ENCODE assay signal across 13 cellular contexts in genomic region chr2:24722141-24722790, GRCh38.
DNase-seq lines count a peak whose midpoint lies in the region; ATAC-seq and TF ChIP-seq lines count a peak whose summit lies in the region.
"Had no signal": no experiment of that assay in that cellular context is flagged by ENCODE, and none has a peak within 500 bp of the region (broad histone marks: within the 10 kb centered on the region; RNA-seq: fewer than 3 reads in every experiment).

No MANE protein-coding gene starts in this region.

- H3K27ac ChIP-seq in breast epithelium (peak overlapping the region; percentile 56 to 71), endodermal cell (ENCODE audit: low read depth, low read length) (no peak overlapping the region), urinary bladder (ENCODE audit: low read depth) (peak overlapping the region; percentile 50)
- H3K27ac ChIP-seq: 22Rv1, VCaP had no signal

- H3K9me3 ChIP-seq in breast epithelium (no peaks in the 10 kb centered on the region), endodermal cell (ENCODE audit: control insufficient read depth, low read length) (no peaks in the 10 kb centered on the region)
- H3K9me3 ChIP-seq: MG63 had no signal

- no peak overlapping the region for H3K4me3 ChIP-seq in breast epithelium
- H3K4me3 ChIP-seq in endodermal cell (ENCODE audit: low read length): no peak overlapping the region
- H3K4me3 ChIP-seq in urinary bladder (ENCODE audit: low read depth, low read length): no peak overlapping the region
- H3K4me3 ChIP-seq: MG63 had no signal

- H3K4me1 ChIP-seq in breast epithelium (no peaks in the 10 kb centered on the region), endodermal cell (ENCODE audit: control insufficient read depth, insufficient read depth, low read length) (no peaks in the 10 kb centered on the region), urinary bladder (ENCODE audit: insufficient read depth) (no peaks in the 10 kb centered on the region)

- 90 to 100% methylated on average over 1 to 3 of the region's 3 CpGs for WGBS in endodermal cell (ENCODE audit: insufficient coverage in 1 of 2, insufficient read length in 1 of 2), 2 experiments
- WGBS in urinary bladder: 82% methylated on average over 3 of the region's 3 CpGs

- H3K4me3 Mint-ChIP-seq in MCF 10A (ENCODE audit: unreplicated experiment) (no peak overlapping the region), endodermal cell (no peak overlapping the region), nephron (no peak overlapping the region)
- no peak overlapping the region for H3K4me3 Mint-ChIP-seq in activated CD8-positive, alpha-beta T cell treated with anti-CD3 and anti-CD28 coated beads, Interleukin-2, amount 10 ng/mL, durations not matched to agents 7 days and 5 days
- H3K4me3 Mint-ChIP-seq: CD8-positive, alpha-beta memory T cell had no signal

- H3K36me3 Mint-ChIP-seq in MCF 10A (ENCODE audit: insufficient read depth, unreplicated experiment) (peaks cover 15% of the 10 kb centered on the region), endodermal cell (ENCODE audit: low read depth) (peaks cover 14% of the 10 kb centered on the region), nephron (ENCODE audit: low read depth) (peaks cover 37% of the 10 kb centered on the region)
- peaks cover 3% of the 10 kb centered on the region for H3K36me3 Mint-ChIP-seq in activated CD8-positive, alpha-beta T cell treated with anti-CD3 and anti-CD28 coated beads, Interleukin-2, amount 10 ng/mL, durations not matched to agents 7 days and 5 days (ENCODE audit: low read depth)

- BruUV-seq in MCF 10A (replicated peaks; lab: Mats Ljungman, UMichigan): no TSS peak

- CTCF ChIA-PET in MCF 10A (lab: Yijun Ruan, JAX): interaction anchor here (0.6 to 2.6 kb wide), 2 partner anchors 313 to 780 kb away, joined by 3 to 6 read pairs; no protein-coding TSS in a partner anchor
- CTCF ChIA-PET in activated CD8-positive, alpha-beta T cell treated with anti-CD3 and anti-CD28 coated beads, Interleukin-2, amount 10 ng/mL, durations not matched to agents 7 days and 5 days (lab: Charles Lee): no interaction called here

- H3K27me3 Mint-ChIP-seq in MCF 10A (ENCODE audit: insufficient read depth, unreplicated experiment) (no peaks in the 10 kb centered on the region), endodermal cell (ENCODE audit: insufficient read depth) (no peaks in the 10 kb centered on the region), nephron (ENCODE audit: low read depth) (no peaks in the 10 kb centered on the region)
- H3K27me3 Mint-ChIP-seq in activated CD8-positive, alpha-beta T cell treated with anti-CD3 and anti-CD28 coated beads, Interleukin-2, amount 10 ng/mL, durations not matched to agents 7 days and 5 days (ENCODE audit: low read depth): no peaks in the 10 kb centered on the region
- H3K27me3 Mint-ChIP-seq: CD8-positive, alpha-beta memory T cell had no signal

- POLR2A ChIA-PET in MCF 10A (lab: Yijun Ruan, JAX): interaction anchor here (0.6 kb wide), 1 partner anchor 21 kb away, joined by 3 read pairs; no protein-coding TSS in a partner anchor
- POLR2A ChIA-PET in activated CD8-positive, alpha-beta T cell treated with anti-CD3 and anti-CD28 coated beads, Interleukin-2, amount 10 ng/mL, durations not matched to agents 7 days and 5 days (lab: Charles Lee): no interaction called here

- ATAC-seq in activated CD8-positive, alpha-beta T cell treated with anti-CD3 and anti-CD28 coated beads, Interleukin-2, amount 10 ng/mL, durations not matched to agents 7 days and 5 days: no peak
- no peak for ATAC-seq in HG02798 (IDR thresholded peaks at IDR 0.05; ENCODE audit: poor library complexity, unreplicated experiment)

- no peak overlapping the region for H3K9ac ChIP-seq in endodermal cell (ENCODE audit: extremely low read depth, low read length, poor library complexity, severe bottlenecking)

- DNase-seq in breast epithelium (ENCODE audit: low spot score in 2 of 2) (no peak), MCF 10A (ENCODE audit: unreplicated experiment) (no peak), endodermal cell (no peak), C1 segment of cervical spinal cord (lab: John Stamatoyannopoulos, UW) (no peak)
- DNase-seq in activated CD8-positive, alpha-beta T cell treated with anti-CD3 and anti-CD28 coated beads, Interleukin-2, amount 10 ng/mL, durations not matched to agents 7 days and 5 days: no peak
- DNase-seq: CD8-positive, alpha-beta memory T cell; effector CD8-positive, alpha-beta T cell had no signal

- H3K27ac Mint-ChIP-seq in MCF 10A (ENCODE audit: low read depth, unreplicated experiment) (no peak overlapping the region), endodermal cell (peak overlapping the region; percentile 15), nephron (peak overlapping the region; percentile 66 to 78 (median 70))
- no peak overlapping the region for H3K27ac Mint-ChIP-seq in activated CD8-positive, alpha-beta T cell treated with anti-CD3 and anti-CD28 coated beads, Interleukin-2, amount 10 ng/mL, durations not matched to agents 7 days and 5 days
- H3K27ac Mint-ChIP-seq: CD8-positive, alpha-beta memory T cell had no signal

- TF ChIP-seq POLR2A in breast epithelium (IDR thresholded peaks at IDR 0.05): no peak

- intact Hi-C loops in breast epithelium (cut with DNase I; ENCODE audit: low total_unique reads): no loop called here
- intact Hi-C loops in MCF 10A (cut with micrococcal nuclease): no loop called here

- H3K4me1 Mint-ChIP-seq in MCF 10A (ENCODE audit: insufficient read depth, unreplicated experiment): peaks cover 11% of the 10 kb centered on the region
- no peaks in the 10 kb centered on the region for H3K4me1 Mint-ChIP-seq in endodermal cell
- H3K4me1 Mint-ChIP-seq in nephron: peaks cover 61% of the 10 kb centered on the region
- H3K4me1 Mint-ChIP-seq in activated CD8-positive, alpha-beta T cell treated with anti-CD3 and anti-CD28 coated beads, Interleukin-2, amount 10 ng/mL, durations not matched to agents 7 days and 5 days (ENCODE audit: low read depth): no peaks in the 10 kb centered on the region

- no peaks in the 10 kb centered on the region for H3K9me3 Mint-ChIP-seq in MCF 10A (ENCODE audit: unreplicated experiment)
- H3K9me3 Mint-ChIP-seq in endodermal cell: no peaks in the 10 kb centered on the region
- H3K9me3 Mint-ChIP-seq in nephron: no peaks in the 10 kb centered on the region
- H3K9me3 Mint-ChIP-seq in activated CD8-positive, alpha-beta T cell treated with anti-CD3 and anti-CD28 coated beads, Interleukin-2, amount 10 ng/mL, durations not matched to agents 7 days and 5 days (ENCODE audit: insufficient read depth): no peaks in the 10 kb centered on the region
- H3K9me3 Mint-ChIP-seq: CD8-positive, alpha-beta memory T cell had no signal

- H3K27me3 ChIP-seq in breast epithelium: no peaks in the 10 kb centered on the region
- H3K27me3 ChIP-seq in endodermal cell (ENCODE audit: control insufficient read depth, insufficient read depth, low read length, poor library complexity, severe bottlenecking): no peaks in the 10 kb centered on the region
- H3K27me3 ChIP-seq: MG63 had no signal

- H3K36me3 ChIP-seq in breast epithelium (no peaks in the 10 kb centered on the region), endodermal cell (ENCODE audit: control insufficient read depth, insufficient read depth, low read length) (peaks cover 4% of the 10 kb centered on the region), urinary bladder (ENCODE audit: insufficient read depth) (no peaks in the 10 kb centered on the region)
- H3K36me3 ChIP-seq: MG63 had no signal

- TF ChIP-seq CTCF in breast epithelium (IDR thresholded peaks at IDR 0.05): no peak
- TF ChIP-seq CTCF in MCF 10A (IDR thresholded peaks at IDR 0.05; ENCODE audit: unreplicated experiment): no peak
- no peak for TF ChIP-seq CTCF in endodermal cell (conservative IDR thresholded peaks at IDR 0.05)
- no peak for TF ChIP-seq CTCF in nephron (IDR thresholded peaks at IDR 0.05; ENCODE audit: unreplicated experiment in 3 of 3)

Comparison
In these comparisons a context has a peak if more than half of its experiments do, and no peak if none do; other contexts are left out.
1. H3K27ac Mint-ChIP-seq: peak in endodermal cell (single experiment) and nephron (3 of 3); none in MCF 10A (single experiment) and activated CD8-positive, alpha-beta T cell treated with anti-CD3 and anti-CD28 coated beads, Interleukin-2, amount 10 ng/mL, durations not matched to agents 7 days and 5 days (single experiment).